In genomic region chr1:109208431-109208830, GRCh38 we compare ENCODE assay signal across 23 cellular contexts. TPM values are rescaled to one million over a fixed set of nuclear protein-coding genes. Genes with fewer than 3 reads are reported as not detected.
DNase-seq lines count a peak whose midpoint lies in the region; ATAC-seq, FAIRE-seq and TF ChIP-seq lines count a peak whose summit lies in the region.
"Had no signal": no experiment of that assay in that cellular context is flagged by ENCODE, and none has a peak within 500 bp of the region (broad histone marks: within the 10 kb centered on the region; RNA-seq: fewer than 3 reads in every experiment).

No MANE protein-coding gene starts in this region.

- TF ChIP-seq CTCF in left ventricle myocardium inferior (IDR thresholded peaks at IDR 0.05; ENCODE audit: borderline replicate concordance) (no peak), body of pancreas (IDR thresholded peaks at IDR 0.05) (no peak), HepG2 (CRISPR knock-in tag; IDR thresholded peaks at IDR 0.05) (no peak)

- TF ChIP-seq EP300 in HepG2 (IDR thresholded peaks at IDR 0.05; ENCODE audit: low read depth in 2 of 2, low read length in 2 of 2) (no peak), HepG2 (CRISPR knock-in tag; IDR thresholded peaks at IDR 0.05; ENCODE audit: borderline replicate concordance) (no peak)

- no peak for TF ChIP-seq RAD21 in HepG2 (CRISPR knock-in tag; IDR thresholded peaks at IDR 0.05)

- H3K9me3 ChIP-seq in left ventricle myocardium inferior (replicated peaks) (no peaks in the 10 kb centered on the region), body of pancreas (no peaks in the 10 kb centered on the region), HepG2 (ENCODE audit: low read length) (no peaks in the 10 kb centered on the region), SJCRH30 (replicated peaks) (no peaks in the 10 kb centered on the region)
- H3K9me3 ChIP-seq: vagina had no signal

- H3K4me1 ChIP-seq in left ventricle myocardium inferior (peaks cover 4% of the 10 kb centered on the region), body of pancreas (peaks cover 19% of the 10 kb centered on the region), HepG2 (ENCODE audit: insufficient read depth, low read length) (peaks cover 24% of the 10 kb centered on the region), SJCRH30 (no peaks in the 10 kb centered on the region; the same call in 1 of the 2 replicates)

- H3K27ac Mint-ChIP-seq in activated T-helper 2 cell treated with anti-CD3 and anti-CD28 coated beads, Interferon-gamma antibody, Interleukin-2, Interleukin-4, amounts not matched to agents 10 μg/mL and 5 μg/mL and 100 μg/mL, durations not matched to agents 14 hours and 24 hours and 36 hours = no peak overlapping the region
- H3K27ac Mint-ChIP-seq: activated CD8-positive, alpha-beta T cell treated with anti-CD3 and anti-CD28 coated beads for 36 hours; activated naive CD4-positive, alpha-beta T cell treated with anti-CD3 and anti-CD28 coated beads for 36 hours; activated T-cell treated with anti-CD3 and anti-CD28 coated beads, Interleukin-2, amount 50 U/mL, for 24 hours; CD4-positive, alpha-beta T cell had no signal

- in situ Hi-C loops in HepG2 (cut with HindIII; ENCODE audit: extremely low pct_ligation_motif_present, low pct_unique_long_range_greater_than_20kb) = no loop called here

- intact Hi-C loops in left ventricle myocardium inferior (cut with micrococcal nuclease) = no loop called here
- intact Hi-C loops in Right ventricle myocardium inferior (cut with DNase I) = no loop called here
- intact Hi-C loops in body of pancreas (cut with DNase I) = no loop called here
- intact Hi-C loops in HepG2 (cut with micrococcal nuclease; ENCODE audit: unreplicated experiment) = no loop called here
- intact Hi-C loops in activated T-helper 2 cell treated with anti-CD3 and anti-CD28 coated beads, Interferon-gamma antibody, Interleukin-2, Interleukin-4, amounts not matched to agents 10 μg/mL and 5 μg/mL and 100 μg/mL, durations not matched to agents 14 hours and 24 hours and 36 hours (cut with micrococcal nuclease) = no loop called here

- H3K27me3 Mint-ChIP-seq in activated T-helper 2 cell treated with anti-CD3 and anti-CD28 coated beads, Interferon-gamma antibody, Interleukin-2, Interleukin-4, amounts not matched to agents 10 μg/mL and 5 μg/mL and 100 μg/mL, durations not matched to agents 14 hours and 24 hours and 36 hours (ENCODE audit: low read depth) = peaks cover 3% of the 10 kb centered on the region
- H3K27me3 Mint-ChIP-seq: activated CD8-positive, alpha-beta T cell treated with anti-CD3 and anti-CD28 coated beads for 36 hours; activated T-cell treated with anti-CD3 and anti-CD28 coated beads, Interleukin-2, amount 50 U/mL, for 24 hours; CD4-positive, alpha-beta T cell had no signal

- CTCF ChIA-PET in HepG2 (lab: Yijun Ruan, JAX; ENCODE audit: low intra/inter-chr PET ratio, low total read pairs) = no interaction called here

- no peak overlapping the region for H2AFZ ChIP-seq in HepG2 (ENCODE audit: low read length)

- H3K36me3 ChIP-seq in left ventricle myocardium inferior = no peaks in the 10 kb centered on the region
- H3K36me3 ChIP-seq in body of pancreas (replicated peaks in 1 of 2; ENCODE audit: insufficient read depth in 1 of 2, low read depth in 2 of 2) = no peaks in the 10 kb centered on the region
- no peaks in the 10 kb centered on the region for H3K36me3 ChIP-seq in HepG2 (replicated peaks in 1 of 2; ENCODE audit: control insufficient read depth in 1 of 2, insufficient read depth in 2 of 2, low read length in 2 of 2)
- no peaks in the 10 kb centered on the region for H3K36me3 ChIP-seq in SJCRH30
- H3K36me3 ChIP-seq: vagina had no signal

- peaks cover 5% of the 10 kb centered on the region for H3K4me1 Mint-ChIP-seq in activated T-helper 2 cell treated with anti-CD3 and anti-CD28 coated beads, Interferon-gamma antibody, Interleukin-2, Interleukin-4, amounts not matched to agents 10 μg/mL and 5 μg/mL and 100 μg/mL, durations not matched to agents 14 hours and 24 hours and 36 hours (ENCODE audit: low read depth)

- POLR2A ChIA-PET in HepG2 (lab: Yijun Ruan, JAX) = no interaction called here

- no TSS peak for BruUV-seq in HepG2 (replicated peaks; lab: Mats Ljungman, UMichigan)

- FAIRE-seq in HepG2 (lab: Jason Lieb, UNC) = no peak
- FAIRE-seq: RCC 7860 had no signal

- no peaks in the 10 kb centered on the region for H3K79me2 ChIP-seq in HepG2 (ENCODE audit: insufficient read depth, low read length)

- H3K9ac ChIP-seq in HepG2 (ENCODE audit: insufficient read depth, low read depth, low read length) = no peak overlapping the region

- no peaks in the 10 kb centered on the region for H4K20me1 ChIP-seq in HepG2 (ENCODE audit: insufficient read depth, low read length)

- WGBS in body of pancreas, 2 donors = 49 to 52% methylated on average over 6 of the region's 6 CpGs
- 60% methylated on average over 6 of the region's 6 CpGs for WGBS in HepG2 (ENCODE audit: low lambda C conversion rate)

- H3K27ac ChIP-seq in left ventricle myocardium inferior (replicated peaks) (no peak overlapping the region), body of pancreas (no peak overlapping the region), HepG2 (ENCODE audit: extremely low read length, insufficient read depth, low read length) (no peak overlapping the region), substantia nigra (ENCODE audit: low read depth, low read length, poor library complexity, severe bottlenecking) (no peak overlapping the region), SJCRH30 (no peak overlapping the region)
- H3K27ac ChIP-seq: vagina had no signal

- no peak for TF ChIP-seq POLR2A in body of pancreas (IDR thresholded peaks at IDR 0.05)
- TF ChIP-seq POLR2A in HepG2 (IDR thresholded peaks at IDR 0.05; ENCODE audit: insufficient read depth in 1 of 2, low read depth in 2 of 2, low read length in 2 of 2) = no peak

- H3K9me3 Mint-ChIP-seq in activated T-helper 2 cell treated with anti-CD3 and anti-CD28 coated beads, Interferon-gamma antibody, Interleukin-2, Interleukin-4, amounts not matched to agents 10 μg/mL and 5 μg/mL and 100 μg/mL, durations not matched to agents 14 hours and 24 hours and 36 hours = no peaks in the 10 kb centered on the region
- H3K9me3 Mint-ChIP-seq: activated CD8-positive, alpha-beta T cell treated with anti-CD3 and anti-CD28 coated beads for 36 hours; activated naive CD4-positive, alpha-beta T cell treated with anti-CD3 and anti-CD28 coated beads for 36 hours; activated T-cell treated with anti-CD3 and anti-CD28 coated beads, Interleukin-2, amount 50 U/mL, for 24 hours; CD4-positive, alpha-beta T cell had no signal

- ATAC-seq in Right ventricle myocardium inferior = no peak
- peak; percentile 13 for ATAC-seq in body of pancreas
- no peak for ATAC-seq in HepG2
- ATAC-seq: activated CD8-positive, alpha-beta T cell treated with anti-CD3 and anti-CD28 coated beads for 36 hours; SK-N-SH treated with all-trans-retinoic acid at 6 μM for 48 hours had no signal

- H3K4me2 ChIP-seq in HepG2 (ENCODE audit: low read depth, low read length) = peak overlapping the region; percentile 75

- DNase-seq in left ventricle myocardium inferior (no peak), Right ventricle myocardium inferior (ENCODE audit: missing footprints) (no peak), body of pancreas (no peak), HepG2 (ENCODE audit: low spot score) (no peak), substantia nigra (lab: John Stamatoyannopoulos, UW) (no peak), SJCRH30 (no peak), kidney tubule cell (ENCODE audit: low spot score) (no peak)
- DNase-seq in activated T-helper 2 cell treated with anti-CD3 and anti-CD28 coated beads, Interferon-gamma antibody, Interleukin-2, Interleukin-4, amounts not matched to agents 10 μg/mL and 5 μg/mL and 100 μg/mL, durations not matched to agents 14 hours and 24 hours and 36 hours (ENCODE audit: low spot score) = no peak
- DNase-seq: activated CD8-positive, alpha-beta T cell treated with anti-CD3 and anti-CD28 coated beads for 36 hours; activated naive CD4-positive, alpha-beta T cell treated with anti-CD3 and anti-CD28 coated beads for 36 hours; activated T-cell treated with anti-CD3 and anti-CD28 coated beads, Interleukin-2, amount 50 U/mL, for 24 hours; CD4-positive, alpha-beta T cell; cerebellar nuclear complex; DMS 273 treated with DMSO at 0.1 percent for 48 hours; GF-D8; MM.1S; NCI-H1694; NCI-H446 treated with DMSO at 0.1 percent for 48 hours; retina; stimulated activated CD8-positive, alpha-beta memory T cell treated with anti-CD3 and anti-CD28 coated beads, Interleukin-4, amount 100 ng/mL, for 48 hours had no signal

- H3K27me3 ChIP-seq in left ventricle myocardium inferior (ENCODE audit: low read depth) = no peaks in the 10 kb centered on the region
- no peaks in the 10 kb centered on the region for H3K27me3 ChIP-seq in body of pancreas
- H3K27me3 ChIP-seq in HepG2 (ENCODE audit: control insufficient read depth in 1 of 2, insufficient read depth in 2 of 2, low read length in 2 of 2) = peaks cover 0 to 8% of the 10 kb centered on the region in 2 experiments; a peak in 2 of 5 replicates
- peaks cover 10% of the 10 kb centered on the region; the same call in 1 of the 2 replicates for H3K27me3 ChIP-seq in SJCRH30
- H3K27me3 ChIP-seq: vagina had no signal

- H3K36me3 Mint-ChIP-seq in activated T-helper 2 cell treated with anti-CD3 and anti-CD28 coated beads, Interferon-gamma antibody, Interleukin-2, Interleukin-4, amounts not matched to agents 10 μg/mL and 5 μg/mL and 100 μg/mL, durations not matched to agents 14 hours and 24 hours and 36 hours (ENCODE audit: low read depth) = no peaks in the 10 kb centered on the region

- H3K4me3 ChIP-seq in left ventricle myocardium inferior = peak overlapping the region; percentile 41
- no peak overlapping the region for H3K4me3 ChIP-seq in body of pancreas
- H3K4me3 ChIP-seq in HepG2 (replicated peaks in 1 of 3; ENCODE audit: insufficient read depth in 1 of 3, low read depth in 2 of 3, low read length in 3 of 3) = no peak overlapping the region
- H3K4me3 ChIP-seq in SJCRH30 = no peak overlapping the region
- H3K4me3 ChIP-seq: vagina had no signal

- no peak overlapping the region for H3K4me3 Mint-ChIP-seq in activated T-helper 2 cell treated with anti-CD3 and anti-CD28 coated beads, Interferon-gamma antibody, Interleukin-2, Interleukin-4, amounts not matched to agents 10 μg/mL and 5 μg/mL and 100 μg/mL, durations not matched to agents 14 hours and 24 hours and 36 hours (ENCODE audit: low read depth)
- H3K4me3 Mint-ChIP-seq: activated CD8-positive, alpha-beta T cell treated with anti-CD3 and anti-CD28 coated beads for 36 hours; activated naive CD4-positive, alpha-beta T cell treated with anti-CD3 and anti-CD28 coated beads for 36 hours; activated T-cell treated with anti-CD3 and anti-CD28 coated beads, Interleukin-2, amount 50 U/mL, for 24 hours; CD4-positive, alpha-beta T cell had no signal

RNA-seq across cellular contexts. Expression of gene SARS1, which starts 5.3 kb away (rescaled TPM):
- total RNA-seq in left ventricle myocardium inferior = 92.0 TPM
- 97.6 TPM for total RNA-seq in Right ventricle myocardium inferior
- 100 to 1,000 TPM in 1 of 2 donors, 10 to 100 TPM in 1; 65.3 to 123 TPM for total RNA-seq in body of pancreas
- 134 and 166 TPM in 2 replicates for total RNA-seq in HepG2 (2016; rRNA removed; fragmentation: Illumina TruSeq; extraction: Trizol)
- 35.5 and 37.6 TPM in 2 replicates for total RNA-seq in HepG2 (2016; cell fraction: cytosol; rRNA removed; fragmentation: Illumina TruSeq; extraction: Trizol; ENCODE audit: low read depth)
- total RNA-seq in HepG2 (2016; cell fraction: insoluble cytoplasmic fraction; rRNA removed; fragmentation: Illumina TruSeq; extraction: Trizol) = 133 and 171 TPM in 2 replicates
- total RNA-seq in HepG2 (2016; cell fraction: membrane; rRNA removed; fragmentation: Illumina TruSeq; extraction: Trizol) = 59.1 and 63.3 TPM in 2 replicates
- total RNA-seq in HepG2 (2016; cell fraction: nucleus; rRNA removed; fragmentation: Illumina TruSeq; extraction: Trizol) = 64.5 and 74.2 TPM in 2 replicates
- polyA plus RNA-seq in HepG2 (2011; rRNA removed) = 103 and 142 TPM in 2 replicates
- polyA plus RNA-seq in HepG2 (2011; cell fraction: cytosol; rRNA removed) = 112 and 159 TPM in 2 replicates
- polyA plus RNA-seq in HepG2 (2011; cell fraction: nucleus; rRNA removed) = 105 and 142 TPM in 2 replicates
- 149 and 254 TPM in 2 replicates for polyA plus RNA-seq in HepG2 (2012)
- polyA plus RNA-seq in HepG2 (2016; cell fraction: cytosol; fragmentation: Illumina TruSeq; extraction: Trizol; ENCODE audit: low read depth) = 26.3 and 26.7 TPM in 2 replicates
- 147 and 154 TPM in 2 replicates for polyA plus RNA-seq in HepG2 (2016; cell fraction: insoluble cytoplasmic fraction; fragmentation: Illumina TruSeq; extraction: Trizol; ENCODE audit: low read depth)
- 40.9 and 46.0 TPM in 2 replicates for polyA plus RNA-seq in HepG2 (2016; cell fraction: membrane; fragmentation: Illumina TruSeq; extraction: Trizol; ENCODE audit: low read depth)
- 89.4 and 93.0 TPM in 2 replicates for polyA plus RNA-seq in HepG2 (2016; cell fraction: nucleus; fragmentation: Illumina TruSeq; extraction: Trizol; ENCODE audit: insufficient read depth, low read depth)
- polyA minus RNA-seq in HepG2 (2011; rRNA and poly(A)+ RNA removed; ENCODE audit: low replicate concordance) = 99.8 and 124 TPM in 2 replicates
- polyA minus RNA-seq in HepG2 (2011; cell fraction: cytosol; rRNA and poly(A)+ RNA removed) = 50.9 and 77.1 TPM in 2 replicates
- 83.3 and 131 TPM in 2 replicates for polyA minus RNA-seq in HepG2 (2011; cell fraction: nucleus; rRNA and poly(A)+ RNA removed)
- total RNA-seq in activated T-helper 2 cell treated with anti-CD3 and anti-CD28 coated beads, Interferon-gamma antibody, Interleukin-2, Interleukin-4, amounts not matched to agents 10 μg/mL and 5 μg/mL and 100 μg/mL, durations not matched to agents 14 hours and 24 hours and 36 hours = 128 and 129 TPM in 2 replicates
- total RNA-seq in SJCRH30 (2014; rRNA removed; shearing (Covaris generic)) = 105 and 107 TPM in 2 replicates

RNA-seq across cellular contexts. Expression of gene CELSR2, which starts 40.9 kb away (rescaled TPM):
- total RNA-seq in left ventricle myocardium inferior (4.2 TPM), Right ventricle myocardium inferior (6.5 TPM), body of pancreas (1 to 10 TPM; 7.3 to 7.5 TPM), HepG2 (2016; rRNA removed; fragmentation: Illumina TruSeq; extraction: Trizol) (3.1 and 4.0 TPM in 2 replicates)
- 1.9 and 2.7 TPM in 2 replicates for total RNA-seq in HepG2 (2016; cell fraction: cytosol; rRNA removed; fragmentation: Illumina TruSeq; extraction: Trizol; ENCODE audit: low read depth)
- 2.4 and 4.3 TPM in 2 replicates for total RNA-seq in HepG2 (2016; cell fraction: insoluble cytoplasmic fraction; rRNA removed; fragmentation: Illumina TruSeq; extraction: Trizol)
- total RNA-seq in HepG2 (2016; cell fraction: membrane; rRNA removed; fragmentation: Illumina TruSeq; extraction: Trizol) = 1.9 and 2.3 TPM in 2 replicates
- total RNA-seq in HepG2 (2016; cell fraction: nucleus; rRNA removed; fragmentation: Illumina TruSeq; extraction: Trizol) = 7.6 and 9.5 TPM in 2 replicates
- 6.6 and 7.8 TPM in 2 replicates for polyA plus RNA-seq in HepG2 (2011; rRNA removed)
- polyA plus RNA-seq in HepG2 (2011; cell fraction: cytosol; rRNA removed) = 3.6 and 4.4 TPM in 2 replicates
- 23.5 and 27.3 TPM in 2 replicates for polyA plus RNA-seq in HepG2 (2011; cell fraction: nucleus; rRNA removed)
- polyA plus RNA-seq in HepG2 (2012) = 5.9 and 7.3 TPM in 2 replicates
- 0.35 and 0.41 TPM in 2 replicates for polyA plus RNA-seq in HepG2 (2016; cell fraction: cytosol; fragmentation: Illumina TruSeq; extraction: Trizol; ENCODE audit: low read depth)
- 2.4 and 3.9 TPM in 2 replicates for polyA plus RNA-seq in HepG2 (2016; cell fraction: insoluble cytoplasmic fraction; fragmentation: Illumina TruSeq; extraction: Trizol; ENCODE audit: low read depth)
- 0.68 TPM in 2 replicates for polyA plus RNA-seq in HepG2 (2016; cell fraction: membrane; fragmentation: Illumina TruSeq; extraction: Trizol; ENCODE audit: low read depth)
- polyA plus RNA-seq in HepG2 (2016; cell fraction: nucleus; fragmentation: Illumina TruSeq; extraction: Trizol; ENCODE audit: insufficient read depth, low read depth) = 18.1 and 20.4 TPM in 2 replicates
- 25.8 and 30.0 TPM in 2 replicates for polyA minus RNA-seq in HepG2 (2011; rRNA and poly(A)+ RNA removed; ENCODE audit: low replicate concordance)
- polyA minus RNA-seq in HepG2 (2011; cell fraction: cytosol; rRNA and poly(A)+ RNA removed) = 7.9 and 9.1 TPM in 2 replicates
- polyA minus RNA-seq in HepG2 (2011; cell fraction: nucleus; rRNA and poly(A)+ RNA removed) = 13.4 and 15.3 TPM in 2 replicates
- total RNA-seq in activated T-helper 2 cell treated with anti-CD3 and anti-CD28 coated beads, Interferon-gamma antibody, Interleukin-2, Interleukin-4, amounts not matched to agents 10 μg/mL and 5 μg/mL and 100 μg/mL, durations not matched to agents 14 hours and 24 hours and 36 hours = 3.8 and 4.3 TPM in 2 replicates
- 2.6 and 4.0 TPM in 2 replicates for total RNA-seq in SJCRH30 (2014; rRNA removed; shearing (Covaris generic))
